ENCODE assay signal across 8 cellular contexts in the genomic region with DNA sequence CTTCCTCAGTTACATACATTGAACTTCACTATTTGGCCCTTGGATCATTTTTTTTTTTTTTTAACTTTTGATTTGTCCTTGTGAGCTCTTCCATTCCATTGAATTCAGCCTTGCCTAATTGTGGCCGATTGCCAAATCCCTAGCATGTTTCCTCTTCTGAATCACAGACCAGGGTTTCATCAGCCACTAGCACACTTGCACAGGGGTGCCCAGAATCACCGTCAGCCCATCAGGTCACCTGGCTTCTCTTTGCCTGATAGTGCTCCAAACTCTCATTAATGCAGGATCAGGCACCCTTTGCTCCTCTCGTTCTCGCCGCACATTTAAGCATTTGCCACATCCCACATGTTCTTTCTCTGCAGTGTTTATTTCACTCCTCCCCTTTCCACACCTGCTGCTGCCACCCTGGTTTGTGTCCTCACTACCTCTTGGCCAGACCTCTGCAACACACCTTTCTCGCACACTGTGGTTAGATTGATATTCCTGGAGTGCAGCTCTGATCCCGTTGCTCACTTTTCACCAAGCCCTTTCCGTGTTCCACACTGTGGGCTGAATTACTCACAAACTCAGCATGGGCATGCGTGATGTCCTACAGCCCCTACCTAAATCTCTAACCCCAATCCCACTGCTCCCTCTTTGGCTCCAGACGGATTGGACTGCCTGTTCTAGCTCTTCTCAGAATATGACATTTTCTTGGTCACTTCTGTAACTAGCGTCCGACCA. TPM values are rescaled to one million over a fixed set of nuclear protein-coding genes. Genes with fewer than 3 reads are reported as not detected.
DNase-seq lines count a peak whose midpoint lies in the region; ATAC-seq lines count a peak whose summit lies in the region.

No MANE protein-coding gene starts in this region.

- in situ Hi-C loops in ACHN (cut with HindIII; ENCODE audit: low pct_ligation_motif_present, low pct_unique_long_range_greater_than_20kb, low sequenced_read_pairs) = no loop called here

- no peak for ATAC-seq in HG03025 (IDR thresholded peaks at IDR 0.05; ENCODE audit: low FRiP score, unreplicated experiment)

- peak; percentile 40 for DNase-seq in ACHN
- peak; percentile 75 for DNase-seq in LHCN-M2 (ENCODE audit: low read depth)
- DNase-seq in dedifferentiated amniotic fluid mesenchymal stem cell (ENCODE audit: extremely low spot score) = peak; percentile 71
- peak; percentile 81 for DNase-seq in mucosa of gallbladder (ENCODE audit: low spot score)
- no peak for DNase-seq in T-helper 2 cell
- DNase-seq in NAMALWA (ENCODE audit: low spot score) = no peak
- no peak for DNase-seq in NCI-H2081 (lab: John Stamatoyannopoulos, UW)

RNA-seq across cellular contexts. Expression of a gene that starts 9.8 kb away (rescaled TPM):
- 11.0 and 16.5 TPM in 2 replicates for total RNA-seq in LHCN-M2 (2014; rRNA removed)
- polyA plus RNA-seq in LHCN-M2 (2012) = 3.4 TPM
- 125 TPM for total RNA-seq in mucosa of gallbladder

Comparison
In these comparisons a context has a peak if more than half of its experiments do, and no peak if none do; other contexts are left out.
1. DNase-seq: peak in ACHN (single experiment), LHCN-M2 (single experiment), dedifferentiated amniotic fluid mesenchymal stem cell (single experiment) and mucosa of gallbladder (single experiment); none in T-helper 2 cell (0 of 5), NAMALWA (single experiment) and NCI-H2081 (0 of 2).